Comparison of ENCODE assay signal across 1 cellular context in the genomic region with DNA sequence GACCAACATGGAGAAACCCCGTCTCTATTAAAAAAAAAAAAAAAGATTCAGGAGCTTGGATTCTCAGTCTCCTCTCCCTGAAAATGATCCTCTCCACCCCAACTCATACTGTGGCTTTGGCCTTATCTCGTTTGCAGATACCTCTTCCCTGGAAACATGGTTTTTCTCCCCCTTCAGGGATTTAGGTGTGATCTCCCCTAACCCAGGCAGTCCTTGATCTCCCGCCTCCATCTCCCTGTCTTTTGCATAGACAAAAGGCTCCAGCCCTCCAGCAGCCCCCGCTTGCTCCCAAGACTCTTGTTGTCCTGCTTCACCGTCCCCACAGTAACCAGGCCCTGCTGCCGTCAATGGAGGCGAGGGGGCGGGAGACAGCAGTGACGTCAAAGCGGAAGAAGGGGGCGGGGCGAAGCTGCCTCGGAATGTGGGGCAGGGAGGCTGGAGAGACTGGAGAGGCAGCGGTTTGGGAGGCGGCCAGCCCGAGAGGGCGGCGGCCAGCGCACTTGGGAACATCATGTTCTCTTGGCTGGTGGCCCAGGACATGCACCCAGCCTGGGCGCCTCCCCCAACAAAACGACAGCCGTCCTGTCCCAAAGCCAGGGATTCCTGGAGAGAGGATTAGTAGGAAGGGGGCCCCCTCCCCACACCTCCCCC.
A peak's percentile ranks its signal among the peaks of the same experiment; 100 is the strongest.
TF ChIP-seq lines count a peak whose summit lies in the region.

No MANE protein-coding gene starts in this region.

TF ChIP-seq in HCT116, 20 proteins besides CTCF, POLR2A, EP300 and RAD21 (continued from another document):
- TF ChIP-seq REST (IDR thresholded peaks at IDR 0.05; ENCODE audit: low read depth): no peak
- no peak; the same call in 1 of the 2 replicates for TF ChIP-seq ELF1 (IDR thresholded peaks at IDR 0.05; ENCODE audit: borderline replicate concordance, low read depth)
- TF ChIP-seq POLR2AphosphoS5 (IDR thresholded peaks at IDR 0.05; ENCODE audit: low read depth, low read length): peak; percentile 73
- peak; percentile 93 for TF ChIP-seq EGR1 (IDR thresholded peaks at IDR 0.05; ENCODE audit: low read depth)
- no peak for TF ChIP-seq EZH2phosphoT487 (IDR thresholded peaks at IDR 0.05; ENCODE audit: borderline replicate concordance)
- peak; percentile 94 for TF ChIP-seq SP1 (IDR thresholded peaks at IDR 0.05; ENCODE audit: low read depth)
- TF ChIP-seq JUND (IDR thresholded peaks at IDR 0.05): no peak
- peak; percentile 90 for TF ChIP-seq MAX (IDR thresholded peaks at IDR 0.05)
- TF ChIP-seq SRF (IDR thresholded peaks at IDR 0.05; ENCODE audit: low read depth): no peak
- TF ChIP-seq, protein P1, sequence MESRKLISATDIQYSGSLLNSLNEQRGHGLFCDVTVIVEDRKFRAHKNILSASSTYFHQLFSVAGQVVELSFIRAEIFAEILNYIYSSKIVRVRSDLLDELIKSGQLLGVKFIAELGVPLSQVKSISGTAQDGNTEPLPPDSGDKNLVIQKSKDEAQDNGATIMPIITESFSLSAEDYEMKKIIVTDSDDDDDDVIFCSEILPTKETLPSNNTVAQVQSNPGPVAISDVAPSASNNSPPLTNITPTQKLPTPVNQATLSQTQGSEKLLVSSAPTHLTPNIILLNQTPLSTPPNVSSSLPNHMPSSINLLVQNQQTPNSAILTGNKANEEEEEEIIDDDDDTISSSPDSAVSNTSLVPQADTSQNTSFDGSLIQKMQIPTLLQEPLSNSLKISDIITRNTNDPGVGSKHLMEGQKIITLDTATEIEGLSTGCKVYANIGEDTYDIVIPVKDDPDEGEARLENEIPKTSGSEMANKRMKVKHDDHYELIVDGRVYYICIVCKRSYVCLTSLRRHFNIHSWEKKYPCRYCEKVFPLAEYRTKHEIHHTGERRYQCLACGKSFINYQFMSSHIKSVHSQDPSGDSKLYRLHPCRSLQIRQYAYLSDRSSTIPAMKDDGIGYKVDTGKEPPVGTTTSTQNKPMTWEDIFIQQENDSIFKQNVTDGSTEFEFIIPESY (IDR thresholded peaks at IDR 0.05; ENCODE audit: extremely low read depth, insufficient replicate concordance, low read length): no peak
- TF ChIP-seq, protein P2, sequence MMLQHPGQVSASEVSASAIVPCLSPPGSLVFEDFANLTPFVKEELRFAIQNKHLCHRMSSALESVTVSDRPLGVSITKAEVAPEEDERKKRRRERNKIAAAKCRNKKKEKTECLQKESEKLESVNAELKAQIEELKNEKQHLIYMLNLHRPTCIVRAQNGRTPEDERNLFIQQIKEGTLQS (IDR thresholded peaks at IDR 0.05): no peak
- TF ChIP-seq SIN3A (IDR thresholded peaks at IDR 0.05; ENCODE audit: low read depth): peak; percentile 94
- peak; percentile 30 for TF ChIP-seq YY1 (IDR thresholded peaks at IDR 0.05; ENCODE audit: extremely low read depth, insufficient replicate concordance, low read depth, low read length)
- no peak for TF ChIP-seq CEBPB (IDR thresholded peaks at IDR 0.05; ENCODE audit: low read depth)
- TF ChIP-seq ZNF274 (IDR thresholded peaks at IDR 0.05; ENCODE audit: low read depth, low read length): no peak
- TF ChIP-seq TCF7L2 (IDR thresholded peaks at IDR 0.05; ENCODE audit: borderline replicate concordance, extremely low read depth, insufficient read depth, insufficient read length): peak; percentile 36
TF ChIP-seq in HCT116: peak in this region for 9.
